ENCODE assay signal across 8 cellular contexts in the genomic region with DNA sequence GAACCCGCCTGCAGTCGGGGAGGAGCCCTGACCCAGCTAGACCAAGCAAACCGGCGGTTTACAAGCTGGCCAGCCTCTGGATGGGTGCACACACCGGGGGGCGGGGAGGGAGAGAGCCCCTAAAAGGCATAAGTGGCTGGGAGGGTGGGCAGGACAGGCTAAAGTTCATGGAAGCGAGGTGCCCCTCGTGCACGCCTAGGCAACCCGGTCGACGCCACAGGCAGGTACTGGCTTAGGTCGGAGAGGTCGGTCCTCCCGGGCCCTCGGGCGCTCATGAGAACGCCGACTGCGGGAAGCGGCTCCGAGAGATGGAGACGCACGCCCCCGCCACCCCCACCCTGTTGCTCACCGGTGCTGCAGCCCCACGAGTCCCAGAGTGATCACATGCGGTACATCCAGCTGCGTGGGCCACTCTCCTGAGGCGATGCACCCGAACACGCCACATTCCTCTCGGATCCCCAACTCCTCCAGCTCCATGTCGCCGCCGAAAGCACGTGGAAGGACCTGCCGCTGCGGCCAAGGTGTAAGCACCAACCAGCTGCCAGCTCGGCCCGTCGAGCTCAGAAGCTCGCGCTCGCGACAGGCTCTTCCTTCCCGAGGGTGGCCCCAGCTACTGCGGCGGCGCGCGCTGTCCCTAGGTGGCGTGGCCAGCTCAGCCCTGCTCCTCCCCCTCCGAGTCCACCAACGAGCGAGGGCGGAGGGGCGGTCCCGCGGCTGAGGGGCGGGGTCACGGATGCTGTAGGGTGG. TPM values are rescaled to one million over a fixed set of nuclear protein-coding genes. Genes with fewer than 3 reads are reported as not detected.
DNase-seq lines count a peak whose midpoint lies in the region; ATAC-seq and TF ChIP-seq lines count a peak whose summit lies in the region.

A gene (minus strand): TSS at position 615 of the 747 bp plus-strand sequence. CDS start 138 bp downstream, at position 477.

- peaks cover 0 to 5% of the 10 kb centered on the region in 2 donors for H3K36me3 Mint-ChIP-seq in CD14-positive monocyte
- H3K36me3 Mint-ChIP-seq in activated CD4-positive, alpha-beta memory T cell treated with anti-CD3 and anti-CD28 coated beads for 36 hours, result peaks cover 18% of the 10 kb centered on the region

- peak within 1 kb of the TSS; percentile 67 for H3K4me3 ChIP-seq in lower leg skin (ENCODE audit: low read depth, poor library complexity, severe bottlenecking)

- ATAC-seq in GM19351 (IDR thresholded peaks at IDR 0.05; ENCODE audit: unreplicated experiment), result peak; percentile 72
- ATAC-seq in HG03521 (IDR thresholded peaks at IDR 0.05; ENCODE audit: unreplicated experiment), result peak; percentile 70

- peak; percentile 7 for TF ChIP-seq CTCF in CD14-positive monocyte (IDR thresholded peaks at IDR 0.05)
- TF ChIP-seq CTCF in lower leg skin (IDR thresholded peaks at IDR 0.05), result no peak

- WGBS in lower leg skin, 2 donors, result 1% methylated on average over 40 to 41 of the region's 62 CpGs

- peak within 1 kb of the TSS; percentile 94 to 99 (median 97) for H3K27ac Mint-ChIP-seq in CD14-positive monocyte
- peak within 1 kb of the TSS; percentile 95 for H3K27ac Mint-ChIP-seq in activated CD4-positive, alpha-beta memory T cell treated with anti-CD3 and anti-CD28 coated beads for 36 hours

- CTCF ChIA-PET in activated CD4-positive, alpha-beta memory T cell treated with anti-CD3 and anti-CD28 coated beads for 36 hours (lab: Charles Lee), result interaction anchor here (1.4 to 3.7 kb wide), 8 partner anchors 11 to 543 kb away, joined by 3 to 43 read pairs (median 8); a partner anchor contains a TSS

- TF ChIP-seq POLR2A in lower leg skin (IDR thresholded peaks at IDR 0.05), result no peak

- peaks cover 28% of the 10 kb centered on the region for H3K4me1 Mint-ChIP-seq in CD14-positive monocyte
- peaks cover 36% of the 10 kb centered on the region for H3K4me1 Mint-ChIP-seq in activated CD4-positive, alpha-beta memory T cell treated with anti-CD3 and anti-CD28 coated beads for 36 hours (ENCODE audit: low read depth)

- peaks cover 0 to 2% (median 0%) of the 10 kb centered on the region in 3 donors for H3K27me3 Mint-ChIP-seq in CD14-positive monocyte (ENCODE audit: low read depth in 3 of 3)
- no peaks in the 10 kb centered on the region for H3K27me3 Mint-ChIP-seq in activated CD4-positive, alpha-beta memory T cell treated with anti-CD3 and anti-CD28 coated beads for 36 hours

- intact Hi-C loops in CD14-positive monocyte (cut with micrococcal nuclease), result loop anchor here (2.0 to 10.0 kb wide), 3 partner anchors 48 to 542 kb away; a partner anchor contains a TSS
- intact Hi-C loops in activated CD4-positive, alpha-beta memory T cell treated with anti-CD3 and anti-CD28 coated beads for 36 hours (cut with micrococcal nuclease), result loop anchor here (1.0 to 5.0 kb wide), 7 partner anchors 10 to 1038 kb away; a partner anchor contains a TSS
- intact Hi-C loops in lower leg skin (cut with DNase I; ENCODE audit: low total_unique reads), result no loop called here

- DNase-seq in CD14-positive monocyte (ENCODE audit: low spot score) (peak; percentile 96), NCI-H82 treated with DMSO at 0.1 percent for 48 hours (lab: John Stamatoyannopoulos, UW; ENCODE audit: unreplicated experiment) (peak; percentile 89), dermis microvascular lymphatic vessel endothelial cell (ENCODE audit: low read depth in 2 of 2) (peak; percentile 91 to 99), lower leg skin (ENCODE audit: low spot score in 2 of 2) (peak; percentile 97 to 99)
- DNase-seq in activated CD4-positive, alpha-beta memory T cell treated with anti-CD3 and anti-CD28 coated beads for 36 hours, result peak; percentile 99
- peak; percentile 98 for DNase-seq in stimulated activated CD4-positive, alpha-beta T cell treated with anti-CD3 and anti-CD28 coated beads, TNF-alpha, amount 100 ng/mL, for 24 hours (ENCODE audit: low read depth in 3 of 3)

- H3K4me3 Mint-ChIP-seq in CD14-positive monocyte, result peak within 1 kb of the TSS; percentile 86 to 99
- H3K4me3 Mint-ChIP-seq in activated CD4-positive, alpha-beta memory T cell treated with anti-CD3 and anti-CD28 coated beads for 36 hours, result peak within 1 kb of the TSS; percentile 98

- no peaks in the 10 kb centered on the region for H3K9me3 Mint-ChIP-seq in CD14-positive monocyte
- no peaks in the 10 kb centered on the region for H3K9me3 Mint-ChIP-seq in activated CD4-positive, alpha-beta memory T cell treated with anti-CD3 and anti-CD28 coated beads for 36 hours

- POLR2A ChIA-PET in activated CD4-positive, alpha-beta memory T cell treated with anti-CD3 and anti-CD28 coated beads for 36 hours (lab: Charles Lee), result interaction anchor here (0.6 to 4.5 kb wide), 17 partner anchors 10 to 543 kb away, joined by 3 to 75 read pairs (median 5); a partner anchor contains a TSS

RNA-seq across cellular contexts. Expression of the gene that starts here (rescaled TPM):
- 1 to 10 TPM; 1.4 to 1.5 TPM for polyA plus RNA-seq in CD14-positive monocyte
- total RNA-seq in activated CD4-positive, alpha-beta memory T cell treated with anti-CD3 and anti-CD28 coated beads for 36 hours, result 10 to 100 TPM; 34.4 to 37.7 TPM
- 9.9 and 12.2 TPM in 2 replicates for total RNA-seq in dermis microvascular lymphatic vessel endothelial cell
- 1 to 10 TPM; 4.0 to 6.0 (median 4.8) TPM for total RNA-seq in lower leg skin

Comparison
In these comparisons a context has a peak if more than half of its experiments do, and no peak if none do; other contexts are left out.
1. Peak in every context shown above with its lines: DNase-seq, ATAC-seq and H3K4me3 ChIP-seq.